In genomic region chr19:55641376-55642152, GRCh38 we compare ENCODE assay signal across 8 cellular contexts. TPM values are rescaled to one million over a fixed set of nuclear protein-coding genes. Genes with fewer than 3 reads are reported as not detected.
A peak's percentile ranks its signal among the peaks of the same experiment; 100 is the strongest.
DNase-seq lines count a peak whose midpoint lies in the region; ATAC-seq and TF ChIP-seq lines count a peak whose summit lies in the region.

No MANE protein-coding gene starts in this region.

- POLR2A ChIA-PET in IMR-90 (lab: Charles Lee; ENCODE audit: unreplicated experiment) = interaction anchor here (0.6 to 0.7 kb wide), 3 partner anchors 9 to 157 kb away, joined by 6 to 21 read pairs (median 6); no protein-coding TSS in a partner anchor

- H3K23ac ChIP-seq in IMR-90 (ENCODE audit: low read depth, low read length) = peak overlapping the region; percentile 96

- peak overlapping the region; percentile 75 for H2BK5ac ChIP-seq in IMR-90 (ENCODE audit: low read depth, low read length, poor library complexity, severe bottlenecking)

- H2AK5ac ChIP-seq in IMR-90 (ENCODE audit: low read depth, low read length) = peak overlapping the region; percentile 79

- no peaks in the 10 kb centered on the region for H3K9me3 ChIP-seq in IMR-90 (ENCODE audit: control insufficient read depth, insufficient read depth, low read length)

- peak overlapping the region; percentile 90 for H3K27ac Mint-ChIP-seq in osteocyte (ENCODE audit: unreplicated experiment)

- H2BK120ac ChIP-seq in IMR-90 (ENCODE audit: low read depth, low read length) = peak overlapping the region; percentile 16; the same call in 1 of the 2 replicates

- H3K9me3 Mint-ChIP-seq in osteocyte (ENCODE audit: unreplicated experiment) = no peaks in the 10 kb centered on the region

- H2BK15ac ChIP-seq in IMR-90 (ENCODE audit: low read depth, low read length) = no peak overlapping the region

- peak overlapping the region; percentile 81 for H3K9ac ChIP-seq in IMR-90 (ENCODE audit: low read depth, low read length)

- TF ChIP-seq CTCF in IMR-90 (conservative IDR thresholded peaks at IDR 0.05; ENCODE audit: low read depth, low read length) = no peak
- no peak for TF ChIP-seq CTCF in fibroblast of villous mesenchyme (IDR thresholded peaks at IDR 0.05; ENCODE audit: insufficient read depth, low read depth, low read length)
- no peak for TF ChIP-seq CTCF in osteocyte (IDR thresholded peaks at IDR 0.05)

- dilution Hi-C loops in IMR-90 (cut with HindIII; ENCODE audit: low sequenced_read_pairs, unreplicated experiment) = no loop called here

- no peak for TF ChIP-seq RAD21 in IMR-90 (IDR thresholded peaks at IDR 0.05; ENCODE audit: low read length)

- 2% methylated on average over 21 of the region's 31 CpGs; no CpG with 5 or more reads in 1 of the 2 experiments for whole genome bisulfite sequencing in IMR-90 (ENCODE audit: extremely low coverage in 2 of 2, insufficient read length in 1 of 2), 2 experiments

- peaks cover 5% of the 10 kb centered on the region; the same call in 1 of the 2 replicates for H3K9me1 ChIP-seq in IMR-90 (ENCODE audit: insufficient read depth, low read length)

- H2AK9ac ChIP-seq in IMR-90 (replicated peaks; ENCODE audit: low read depth, low read length, poor library complexity) = peak overlapping the region; percentile 99

- no TSS peak for BruUV-seq in IMR-90 (replicated peaks; lab: Mats Ljungman, UMichigan)

- TF ChIP-seq POLR2A in IMR-90 (IDR thresholded peaks at IDR 0.05; ENCODE audit: low read depth, low read length) = no peak

- peaks cover 13% of the 10 kb centered on the region for H3K4me1 ChIP-seq in IMR-90 (ENCODE audit: control insufficient read depth, insufficient read depth, low read length)

- H3K4me3 ChIP-seq in IMR-90 (ENCODE audit: insufficient read depth, low read depth, low read length) = peak overlapping the region; percentile 74
- peak overlapping the region; percentile 72 for H3K4me3 ChIP-seq in fibroblast of villous mesenchyme (ENCODE audit: low read depth, low read length)

- H3K56ac ChIP-seq in IMR-90 (ENCODE audit: extremely low read depth, insufficient read depth, low read length) = peak overlapping the region; percentile 98

- intact Hi-C loops in IMR-90 (cut with micrococcal nuclease) = no loop called here

- in situ Hi-C loops in IMR-90 (cut with MboI; ENCODE audit: low sequenced_read_pairs) = loop anchor here (25.0 kb wide), 2 partner anchors 354 to 529 kb away; partner anchors contain the start of genes BRSK1, HSPBP1 and PPP1R12C

- H3K36me3 ChIP-seq in IMR-90 (ENCODE audit: control insufficient read depth, insufficient read depth, low read length) = peaks cover 16% of the 10 kb centered on the region

- peaks cover 59% of the 10 kb centered on the region for H3K4me1 Mint-ChIP-seq in osteocyte (ENCODE audit: unreplicated experiment)

- H3K14ac ChIP-seq in IMR-90 (replicated peaks; ENCODE audit: low read depth, low read length) = peak overlapping the region; percentile 98

- H3K18ac ChIP-seq in IMR-90 (ENCODE audit: low read depth, low read length) = peak overlapping the region; percentile 73

- H4K91ac ChIP-seq in IMR-90 (ENCODE audit: insufficient read depth, low read depth, low read length) = peak overlapping the region; percentile 90

- H3K4ac ChIP-seq in IMR-90 (ENCODE audit: low read depth, low read length) = peak overlapping the region; percentile 94

- H3K79me1 ChIP-seq in IMR-90 (ENCODE audit: low read depth in 1 of 2, low read length in 2 of 2) = peaks cover 23 to 81% of the 10 kb centered on the region in 2 experiments

- H3K36me3 Mint-ChIP-seq in osteocyte (ENCODE audit: unreplicated experiment) = peaks cover 8% of the 10 kb centered on the region

- DNase-seq in EL (peak; percentile 44), IMR-90 (peak; percentile 18), fibroblast of villous mesenchyme (ENCODE audit: low read depth) (peak; percentile 45), osteocyte (ENCODE audit: extremely low spot score, unreplicated experiment) (no peak), GM19238 (ENCODE audit: insufficient read length, low spot score) (no peak), HPDE6-E6E7 (ENCODE audit: extremely low spot score) (no peak)
- peak; percentile 43 to 51 for DNase-seq in activated CD4-positive, alpha-beta T cell treated with anti-CD3 and anti-CD28 coated beads, Interleukin-2, amount 50 U/mL, for 48 hours

- peak overlapping the region; percentile 76 for H3K27ac ChIP-seq in IMR-90 (ENCODE audit: insufficient read depth, low read length)

- H4K20me1 ChIP-seq in IMR-90 (ENCODE audit: insufficient read depth, low read length) = 0 out of 2 replicates have a peak, but pooled peaks cover 4% of the 10 kb centered on the region

- ATAC-seq in IMR-90 (ENCODE audit: low read depth) (peak; percentile 1), HG02798 (IDR thresholded peaks at IDR 0.05; ENCODE audit: poor library complexity, unreplicated experiment) (no peak)

- H4K8ac ChIP-seq in IMR-90 (ENCODE audit: low read depth in 2 of 2, low read length in 2 of 2) = peak overlapping the region; percentile 89 to 96

- CTCF ChIA-PET in IMR-90 (lab: Yijun Ruan, JAX) = no interaction called here

- H2AFZ ChIP-seq in IMR-90 (replicated peaks; ENCODE audit: low read length, poor library complexity) = peak overlapping the region; percentile 90

- no peaks in the 10 kb centered on the region for H3K27me3 ChIP-seq in IMR-90 (ENCODE audit: control insufficient read depth, insufficient read depth, low read length)

- H3K27me3 Mint-ChIP-seq in osteocyte (ENCODE audit: unreplicated experiment) = no peaks in the 10 kb centered on the region

- no peak overlapping the region for H2BK20ac ChIP-seq in IMR-90 (ENCODE audit: low read depth, low read length)

- peak overlapping the region; percentile 93 for H3K4me2 ChIP-seq in IMR-90 (ENCODE audit: low read depth, low read length)

- H3K4me3 Mint-ChIP-seq in osteocyte (ENCODE audit: unreplicated experiment) = peak overlapping the region; percentile 91

- H4K5ac ChIP-seq in IMR-90 (ENCODE audit: low read depth, low read length) = peak overlapping the region; percentile 88

TF ChIP-seq in IMR-90, 13 proteins besides CTCF, POLR2A, EP300 and RAD21 (continues in another document):
- TF ChIP-seq MXI1 (IDR thresholded peaks at IDR 0.05; ENCODE audit: borderline replicate concordance, low read depth, low read length) (no peak), CEBPB (IDR thresholded peaks at IDR 0.05; ENCODE audit: low read depth, low read length) (no peak), MAZ (IDR thresholded peaks at IDR 0.05; ENCODE audit: borderline replicate concordance, low read depth, low read length) (no peak; the same call in 1 of the 2 replicates), FOS (IDR thresholded peaks at IDR 0.05; ENCODE audit: low read depth, low read length) (no peak), MAFK (IDR thresholded peaks at IDR 0.05; ENCODE audit: low read depth, low read length) (no peak), SMC3 (IDR thresholded peaks at IDR 0.05; ENCODE audit: low read depth, low read length) (no peak), BHLHE40 (IDR thresholded peaks at IDR 0.05; ENCODE audit: low read depth, low read length) (no peak)
- TF ChIP-seq, protein P1, sequence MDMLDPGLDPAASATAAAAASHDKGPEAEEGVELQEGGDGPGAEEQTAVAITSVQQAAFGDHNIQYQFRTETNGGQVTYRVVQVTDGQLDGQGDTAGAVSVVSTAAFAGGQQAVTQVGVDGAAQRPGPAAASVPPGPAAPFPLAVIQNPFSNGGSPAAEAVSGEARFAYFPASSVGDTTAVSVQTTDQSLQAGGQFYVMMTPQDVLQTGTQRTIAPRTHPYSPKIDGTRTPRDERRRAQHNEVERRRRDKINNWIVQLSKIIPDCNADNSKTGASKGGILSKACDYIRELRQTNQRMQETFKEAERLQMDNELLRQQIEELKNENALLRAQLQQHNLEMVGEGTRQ (IDR thresholded peaks at IDR 0.05; ENCODE audit: low read depth, low read length) = no peak
- TF ChIP-seq, protein P2, sequence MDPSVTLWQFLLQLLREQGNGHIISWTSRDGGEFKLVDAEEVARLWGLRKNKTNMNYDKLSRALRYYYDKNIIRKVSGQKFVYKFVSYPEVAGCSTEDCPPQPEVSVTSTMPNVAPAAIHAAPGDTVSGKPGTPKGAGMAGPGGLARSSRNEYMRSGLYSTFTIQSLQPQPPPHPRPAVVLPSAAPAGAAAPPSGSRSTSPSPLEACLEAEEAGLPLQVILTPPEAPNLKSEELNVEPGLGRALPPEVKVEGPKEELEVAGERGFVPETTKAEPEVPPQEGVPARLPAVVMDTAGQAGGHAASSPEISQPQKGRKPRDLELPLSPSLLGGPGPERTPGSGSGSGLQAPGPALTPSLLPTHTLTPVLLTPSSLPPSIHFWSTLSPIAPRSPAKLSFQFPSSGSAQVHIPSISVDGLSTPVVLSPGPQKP (IDR thresholded peaks at IDR 0.05; ENCODE audit: borderline replicate concordance, low read depth, low read length) = no peak

RNA-seq across cellular contexts. Expression of gene ZNF580, which starts 0.8 kb away (rescaled TPM):
- total RNA-seq in IMR-90 (2012; rRNA removed) = 1.4 and 1.7 TPM in 2 replicates
- polyA plus RNA-seq in IMR-90 (2012; rRNA removed) = 36.9 and 44.4 TPM in 2 replicates
- polyA plus RNA-seq in IMR-90 (2012; cell fraction: cytosol; rRNA removed) = 31.7 and 69.6 TPM in 2 replicates
- polyA plus RNA-seq in IMR-90 (2012; cell fraction: nucleus; rRNA removed; ENCODE audit: low replicate concordance) = 74.8 and 129 TPM in 2 replicates
- total RNA-seq in fibroblast of villous mesenchyme = 5.5 and 5.6 TPM in 2 replicates
- 62.3 and 79.8 TPM in 2 replicates for total RNA-seq in osteocyte

RNA-seq across cellular contexts. Expression of gene ZNF581, which starts 1.9 kb away (rescaled TPM):
- total RNA-seq in IMR-90 (2012; rRNA removed) = 9.7 and 10.0 TPM in 2 replicates
- polyA plus RNA-seq in IMR-90 (2012; rRNA removed) = 21.9 and 24.5 TPM in 2 replicates
- 17.7 and 25.7 TPM in 2 replicates for polyA plus RNA-seq in IMR-90 (2012; cell fraction: cytosol; rRNA removed)
- 13.3 and 24.2 TPM in 2 replicates for polyA plus RNA-seq in IMR-90 (2012; cell fraction: nucleus; rRNA removed; ENCODE audit: low replicate concordance)
- total RNA-seq in fibroblast of villous mesenchyme = 11.0 and 13.0 TPM in 2 replicates
- 29.6 and 33.8 TPM in 2 replicates for total RNA-seq in osteocyte

RNA-seq across cellular contexts. Expression of gene CCDC106, which starts 6.4 kb away (rescaled TPM):
- 2.2 and 2.3 TPM in 2 replicates for total RNA-seq in IMR-90 (2012; rRNA removed)
- polyA plus RNA-seq in IMR-90 (2012; rRNA removed) = 13.6 and 15.0 TPM in 2 replicates
- 17.1 and 19.8 TPM in 2 replicates for polyA plus RNA-seq in IMR-90 (2012; cell fraction: cytosol; rRNA removed)
- polyA plus RNA-seq in IMR-90 (2012; cell fraction: nucleus; rRNA removed; ENCODE audit: low replicate concordance) = 17.7 and 35.9 TPM in 2 replicates
- 7.8 and 9.0 TPM in 2 replicates for total RNA-seq in fibroblast of villous mesenchyme
- 25.9 and 28.1 TPM in 2 replicates for total RNA-seq in osteocyte

RNA-seq across cellular contexts. Expression of gene U2AF2, which starts 13.3 kb away (rescaled TPM):
- 96.1 and 120 TPM in 2 replicates for total RNA-seq in IMR-90 (2012; rRNA removed)
- polyA plus RNA-seq in IMR-90 (2012; rRNA removed) = 260 and 303 TPM in 2 replicates
- 162 and 288 TPM in 2 replicates for polyA plus RNA-seq in IMR-90 (2012; cell fraction: cytosol; rRNA removed)
- 279 and 320 TPM in 2 replicates for polyA plus RNA-seq in IMR-90 (2012; cell fraction: nucleus; rRNA removed; ENCODE audit: low replicate concordance)
- 99.9 and 111 TPM in 2 replicates for total RNA-seq in fibroblast of villous mesenchyme
- 174 and 189 TPM in 2 replicates for total RNA-seq in osteocyte

RNA-seq across cellular contexts. Expression of gene ZNF784, which starts 17.2 kb away (rescaled TPM):
- 2.5 TPM in 2 replicates for total RNA-seq in IMR-90 (2012; rRNA removed)
- 3.7 and 4.1 TPM in 2 replicates for polyA plus RNA-seq in IMR-90 (2012; rRNA removed)
- 3.2 and 4.1 TPM in 2 replicates for polyA plus RNA-seq in IMR-90 (2012; cell fraction: cytosol; rRNA removed)
- 9.5 and 20.0 TPM in 2 replicates for polyA plus RNA-seq in IMR-90 (2012; cell fraction: nucleus; rRNA removed; ENCODE audit: low replicate concordance)
- total RNA-seq in fibroblast of villous mesenchyme = 5.6 and 7.4 TPM in 2 replicates
- 9.2 and 9.6 TPM in 2 replicates for total RNA-seq in osteocyte

Comparison
In these comparisons a context has a peak if more than half of its experiments do, and no peak if none do; other contexts are left out.
1. DNase-seq: peak in EL (single experiment), IMR-90 (single experiment), activated CD4-positive, alpha-beta T cell treated with anti-CD3 and anti-CD28 coated beads, Interleukin-2, amount 50 U/mL, for 48 hours (2 of 2) and fibroblast of villous mesenchyme (single experiment); none in osteocyte (single experiment), GM19238 (single experiment) and HPDE6-E6E7 (single experiment).